In the genomic region with DNA sequence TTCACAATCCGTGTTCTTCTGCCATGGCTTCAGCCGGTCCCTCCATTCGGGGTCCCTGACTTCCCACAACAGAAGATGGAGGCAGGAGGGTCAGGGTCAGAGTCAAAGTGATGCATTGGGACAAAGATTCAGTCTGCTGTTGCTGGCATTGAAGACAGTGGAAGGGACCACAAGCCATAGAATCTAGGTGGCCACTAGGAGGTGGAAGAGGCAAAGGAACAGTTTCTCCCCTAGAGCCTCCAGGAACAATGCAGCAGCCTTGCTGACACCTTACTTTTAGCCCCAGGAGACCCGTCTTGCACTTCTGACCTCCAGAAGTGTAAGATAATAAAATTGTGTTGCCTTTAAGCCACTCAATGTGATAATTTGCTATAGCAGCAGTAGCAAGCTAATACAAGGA, we compare ENCODE assay signal across 1 cellular context.
TF ChIP-seq lines count a peak whose summit lies in the region.

No MANE protein-coding gene starts in this region.

TF ChIP-seq in SK-N-SH, 30 proteins besides CTCF, POLR2A, EP300 and RAD21 (continued from another document):
- TF ChIP-seq, protein P1, sequence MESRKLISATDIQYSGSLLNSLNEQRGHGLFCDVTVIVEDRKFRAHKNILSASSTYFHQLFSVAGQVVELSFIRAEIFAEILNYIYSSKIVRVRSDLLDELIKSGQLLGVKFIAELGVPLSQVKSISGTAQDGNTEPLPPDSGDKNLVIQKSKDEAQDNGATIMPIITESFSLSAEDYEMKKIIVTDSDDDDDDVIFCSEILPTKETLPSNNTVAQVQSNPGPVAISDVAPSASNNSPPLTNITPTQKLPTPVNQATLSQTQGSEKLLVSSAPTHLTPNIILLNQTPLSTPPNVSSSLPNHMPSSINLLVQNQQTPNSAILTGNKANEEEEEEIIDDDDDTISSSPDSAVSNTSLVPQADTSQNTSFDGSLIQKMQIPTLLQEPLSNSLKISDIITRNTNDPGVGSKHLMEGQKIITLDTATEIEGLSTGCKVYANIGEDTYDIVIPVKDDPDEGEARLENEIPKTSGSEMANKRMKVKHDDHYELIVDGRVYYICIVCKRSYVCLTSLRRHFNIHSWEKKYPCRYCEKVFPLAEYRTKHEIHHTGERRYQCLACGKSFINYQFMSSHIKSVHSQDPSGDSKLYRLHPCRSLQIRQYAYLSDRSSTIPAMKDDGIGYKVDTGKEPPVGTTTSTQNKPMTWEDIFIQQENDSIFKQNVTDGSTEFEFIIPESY (IDR thresholded peaks at IDR 0.05; ENCODE audit: borderline replicate concordance, low read depth): no peak
